In genomic region chr14:75069811-75070145, GRCh38 we compare ENCODE assay signal across 8 cellular contexts. TPM values are rescaled to one million over a fixed set of nuclear protein-coding genes. Genes with fewer than 3 reads are reported as not detected.
DNase-seq lines count a peak whose midpoint lies in the region; ATAC-seq and TF ChIP-seq lines count a peak whose summit lies in the region.

No MANE protein-coding gene starts in this region.

- no peak for ATAC-seq in GM21447 (IDR thresholded peaks at IDR 0.05; ENCODE audit: unreplicated experiment)

- H3K4me2 ChIP-seq in MM.1S (ENCODE audit: low read depth, low read length): peak overlapping the region; percentile 76; the same call in 1 of the 2 replicates

- H3K9me3 ChIP-seq in MM.1S (replicated peaks; ENCODE audit: insufficient read depth, low read length): no peaks in the 10 kb centered on the region
- H3K9me3 ChIP-seq in mononuclear cell (ENCODE audit: low read depth, low read length): no peaks in the 10 kb centered on the region

- TF ChIP-seq CTCF in AG04449 (IDR thresholded peaks at IDR 0.05; ENCODE audit: insufficient read depth, low read length, missing control alignments) (no peak), MM.1S (IDR thresholded peaks at IDR 0.05; ENCODE audit: low read length) (no peak)

- peaks cover 5% of the 10 kb centered on the region; the same call in 1 of the 2 replicates for H3K79me2 ChIP-seq in MM.1S (ENCODE audit: low read length)

- H3K27ac ChIP-seq in MM.1S (ENCODE audit: low read length) (peak overlapping the region; percentile 79; the same call in 1 of the 2 replicates), cingulate gyrus (ENCODE audit: low read depth, low read length) (peak overlapping the region; percentile 90)

- no peaks in the 10 kb centered on the region for H4K20me1 ChIP-seq in MM.1S (ENCODE audit: insufficient read depth, low read length)

- CTCF ChIA-PET in AG04449 (lab: Yijun Ruan, JAX): interaction anchor here (0.6 to 4.7 kb wide), 7 partner anchors 10 to 209 kb away, joined by 3 to 52 read pairs (median 4); no protein-coding TSS in a partner anchor

- H3K4me1 ChIP-seq in MM.1S (ENCODE audit: low read length) (0 out of 2 replicates have a peak, but pooled peaks cover 4% of the 10 kb centered on the region), mononuclear cell (ENCODE audit: insufficient read depth, low read length) (peaks cover 20% of the 10 kb centered on the region)

- H3K27me3 ChIP-seq in MM.1S (replicated peaks; ENCODE audit: insufficient read depth, low read length) (no peaks in the 10 kb centered on the region), mononuclear cell (ENCODE audit: insufficient read depth, low read length) (no peaks in the 10 kb centered on the region)

- peak overlapping the region; percentile 84 for H2AFZ ChIP-seq in MM.1S (ENCODE audit: low read length)

- H3F3A ChIP-seq in MM.1S (ENCODE audit: insufficient read depth, low read length): no peaks in the 10 kb centered on the region

- DNase-seq in AG04449 (ENCODE audit: low read depth, low spot score) (no peak), MM.1S (peak; percentile 20), ecto neural progenitor cell (ENCODE audit: low spot score) (no peak), SIG-M5 treated with dmso at 0.1 percent for 504 hours (lab: John Stamatoyannopoulos, UW; ENCODE audit: unreplicated experiment) (no peak), hepatic stellate cell (ENCODE audit: low spot score) (no peak)

- H3K4me3 ChIP-seq in AG04449 (ENCODE audit: low read depth, low read length) (peak overlapping the region; percentile 67), MM.1S (ENCODE audit: low read length) (peak overlapping the region; percentile 71), mononuclear cell (ENCODE audit: low read length) (peak overlapping the region; percentile 53)

- POLR2A ChIA-PET in AG04449 (lab: Yijun Ruan, JAX): interaction anchor here (0.8 kb wide), 1 partner anchor 58 kb away, joined by 4 read pairs; no protein-coding TSS in a partner anchor

- no peaks in the 10 kb centered on the region for H3K9me2 ChIP-seq in MM.1S (replicated peaks; ENCODE audit: insufficient read depth, low read length)

- H3K36me3 ChIP-seq in MM.1S (replicated peaks; ENCODE audit: insufficient read depth, low read length): no peaks in the 10 kb centered on the region

- peak overlapping the region; percentile 72 for H3K9ac ChIP-seq in MM.1S (ENCODE audit: low read length)

RNA-seq across cellular contexts. Expression of gene ZC2HC1C, which starts 0.3 kb away (rescaled TPM):
- not detected for total RNA-seq in mononuclear cell

RNA-seq across cellular contexts. Expression of gene ACYP1, which starts 6.0 kb away (rescaled TPM):
- 3.5 TPM for total RNA-seq in mononuclear cell

RNA-seq across cellular contexts. Expression of gene MLH3, which starts 18.5 kb away (rescaled TPM):
- total RNA-seq in mononuclear cell: 36.9 TPM

RNA-seq across cellular contexts. Expression of gene NEK9, which starts 57.1 kb away (rescaled TPM):
- total RNA-seq in mononuclear cell: 33.3 TPM
